Comparison of ENCODE assay signal across 1 cellular context in the genomic region with DNA sequence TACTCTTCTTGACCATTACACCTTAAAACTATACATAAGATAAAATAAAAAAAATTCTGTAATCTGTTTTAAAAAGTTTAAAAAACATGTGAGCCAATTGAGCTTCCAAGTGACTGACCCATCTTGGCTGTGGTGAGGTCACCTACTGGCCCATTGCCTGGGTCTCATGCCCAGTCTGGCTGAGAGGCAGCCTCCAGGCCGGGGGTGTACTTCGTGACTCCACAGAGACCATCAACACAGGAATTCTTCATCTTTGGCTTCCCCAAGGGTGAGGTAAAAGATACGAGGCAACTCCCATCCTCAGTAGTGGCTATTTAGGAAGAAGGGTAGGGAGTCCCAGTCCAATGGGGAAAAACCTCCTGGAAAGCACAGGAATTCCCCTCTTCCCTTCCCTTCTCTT.
TF ChIP-seq lines count a peak whose summit lies in the region.

No MANE protein-coding gene starts in this region.

TF ChIP-seq in IMR-90, 13 proteins besides CTCF, POLR2A, EP300 and RAD21 (continued from another document):
- TF ChIP-seq ELK1 (IDR thresholded peaks at IDR 0.05; ENCODE audit: borderline replicate concordance, low read depth, low read length) (no peak), BHLHE40 (IDR thresholded peaks at IDR 0.05; ENCODE audit: low read depth, low read length) (no peak), CEBPB (IDR thresholded peaks at IDR 0.05; ENCODE audit: low read depth, low read length) (no peak), MXI1 (IDR thresholded peaks at IDR 0.05; ENCODE audit: borderline replicate concordance, low read depth, low read length) (no peak), FOS (IDR thresholded peaks at IDR 0.05; ENCODE audit: low read depth, low read length) (no peak), RFX5 (IDR thresholded peaks at IDR 0.05; ENCODE audit: low read depth, low read length) (no peak), RCOR1 (IDR thresholded peaks at IDR 0.05; ENCODE audit: insufficient replicate concordance, low read length) (no peak), CHD1 (IDR thresholded peaks at IDR 0.05; ENCODE audit: low read depth, low read length) (no peak), MAFK (IDR thresholded peaks at IDR 0.05; ENCODE audit: low read depth, low read length) (no peak), SMC3 (IDR thresholded peaks at IDR 0.05; ENCODE audit: low read depth, low read length) (no peak), NFE2L2 (IDR thresholded peaks at IDR 0.05; ENCODE audit: low read depth, low read length) (no peak)
